Comparison of ENCODE assay signal across 8 cellular contexts in genomic region chr10:102644646-102645387, GRCh38. TPM values are rescaled to one million over a fixed set of nuclear protein-coding genes. Genes with fewer than 3 reads are reported as not detected.
DNase-seq lines count a peak whose midpoint lies in the region; ATAC-seq, FAIRE-seq and TF ChIP-seq lines count a peak whose summit lies in the region.

No MANE protein-coding gene starts in this region.

- no peak for FAIRE-seq in pancreas (lab: Jason Lieb, UNC)

- H3K27ac Mint-ChIP-seq in activated naive CD8-positive, alpha-beta T cell treated with anti-CD3 and anti-CD28 coated beads for 36 hours = peak overlapping the region; percentile 96
- peak overlapping the region; percentile 98 for H3K27ac Mint-ChIP-seq in type B pancreatic cell

- H3K9me3 ChIP-seq in ES-I3 (ENCODE audit: control insufficient read depth, insufficient read depth, low read length) (no peaks in the 10 kb centered on the region), pancreas (no peaks in the 10 kb centered on the region)

- H3K36me3 ChIP-seq in ES-I3 (ENCODE audit: insufficient read depth, low read length) (no peaks in the 10 kb centered on the region), pancreas (no peaks in the 10 kb centered on the region)

- H3K4me1 ChIP-seq in ES-I3 (ENCODE audit: insufficient read depth, low read length) = peaks cover 31% of the 10 kb centered on the region; the same call in 1 of the 2 replicates
- H3K4me1 ChIP-seq in pancreas = peaks cover 26 to 30% (median 30%) of the 10 kb centered on the region in 3 donors

- peak overlapping the region; percentile 65 to 90 (median 84) for H3K4me3 ChIP-seq in pancreas

- no peaks in the 10 kb centered on the region for H3K27me3 Mint-ChIP-seq in activated naive CD8-positive, alpha-beta T cell treated with anti-CD3 and anti-CD28 coated beads for 36 hours
- H3K27me3 Mint-ChIP-seq in type B pancreatic cell = no peaks in the 10 kb centered on the region

- intact Hi-C loops in Right ventricle myocardium superior (cut with DNase I) = no loop called here
- intact Hi-C loops in pancreas (cut with DNase I) = no loop called here

- DNase-seq in M059J (ENCODE audit: low read depth) = peak; percentile 81
- peak; percentile 57 for DNase-seq in SK-MEL-5 (ENCODE audit: low read depth, low spot score)
- peak; percentile 89 for DNase-seq in activated naive CD8-positive, alpha-beta T cell treated with anti-CD3 and anti-CD28 coated beads for 36 hours
- peak; percentile 92 for DNase-seq in Right ventricle myocardium superior
- peak; percentile 85 to 97 (median 92) for DNase-seq in pancreas
- DNase-seq in type B pancreatic cell (ENCODE audit: extremely low spot score, unreplicated experiment) = peak; percentile 85

- peak; percentile 31 to 51 (median 33) for TF ChIP-seq CTCF in pancreas (IDR thresholded peaks at IDR 0.05)
- peak; percentile 66 for TF ChIP-seq CTCF in type B pancreatic cell (conservative IDR thresholded peaks at IDR 0.05)

- H3K36me3 Mint-ChIP-seq in activated naive CD8-positive, alpha-beta T cell treated with anti-CD3 and anti-CD28 coated beads for 36 hours = peaks cover 19% of the 10 kb centered on the region
- no peaks in the 10 kb centered on the region for H3K36me3 Mint-ChIP-seq in type B pancreatic cell

- H3K27me3 ChIP-seq in pancreas = no peaks in the 10 kb centered on the region

- H3K9ac ChIP-seq in ES-I3 (ENCODE audit: low read depth, low read length) = peak overlapping the region; percentile 84

- H3K9me3 Mint-ChIP-seq in activated naive CD8-positive, alpha-beta T cell treated with anti-CD3 and anti-CD28 coated beads for 36 hours = no peaks in the 10 kb centered on the region
- H3K9me3 Mint-ChIP-seq in type B pancreatic cell = no peaks in the 10 kb centered on the region

- WGBS in pancreas, 2 donors = 0% methylated on average over 52 to 62 of the region's 62 CpGs

- H3K4me1 Mint-ChIP-seq in activated naive CD8-positive, alpha-beta T cell treated with anti-CD3 and anti-CD28 coated beads for 36 hours = peaks cover 42% of the 10 kb centered on the region
- peaks cover 26% of the 10 kb centered on the region for H3K4me1 Mint-ChIP-seq in type B pancreatic cell (ENCODE audit: unreplicated experiment)

- H3K27ac ChIP-seq in pancreas = peak overlapping the region; percentile 95 to 99 (median 98)

- H3K4me3 Mint-ChIP-seq in activated naive CD8-positive, alpha-beta T cell treated with anti-CD3 and anti-CD28 coated beads for 36 hours = peak overlapping the region; percentile 92
- H3K4me3 Mint-ChIP-seq in type B pancreatic cell = peak overlapping the region; percentile 100

- ATAC-seq in Right ventricle myocardium superior (ENCODE audit: poor library complexity) = peak; percentile 18
- ATAC-seq in pancreas = peak; percentile 44 to 58 (median 54)
- no peak for ATAC-seq in HG03565 (IDR thresholded peaks at IDR 0.05; ENCODE audit: unreplicated experiment)

- in situ Hi-C loops in SK-MEL-5 (cut with HindIII; ENCODE audit: low pct_unique_long_range_greater_than_20kb, low sequenced_read_pairs) = no loop called here

RNA-seq across cellular contexts. Expression of gene TRIM8, which starts 0.5 kb away (rescaled TPM):
- total RNA-seq in M059J (2014; rRNA removed; shearing (Covaris generic)) = 28.8 and 58.1 TPM in 2 replicates
- 11.7 and 21.6 TPM in 2 replicates for total RNA-seq in SK-MEL-5 (2014; rRNA removed; shearing (Covaris generic))
- 40.8 and 42.8 TPM in 2 replicates for polyA plus RNA-seq in SK-MEL-5 (2015; cell fraction: cytosol; rRNA removed)
- polyA plus RNA-seq in SK-MEL-5 (2015; cell fraction: nucleus; rRNA removed) = 13.8 and 15.5 TPM in 2 replicates
- 10 to 100 TPM; 40.4 to 41.8 TPM for total RNA-seq in activated naive CD8-positive, alpha-beta T cell treated with anti-CD3 and anti-CD28 coated beads for 36 hours
- total RNA-seq in Right ventricle myocardium superior = 103 TPM
- total RNA-seq in pancreas = 100 to 1,000 TPM in 1 of 6 donors, 10 to 100 TPM in 5; 65.2 to 106 (median 76.7) TPM
- 10 to 100 TPM; 42.2 to 53.2 TPM for polyA plus RNA-seq in pancreas
- 81.6 and 124 TPM in 2 replicates for total RNA-seq in type B pancreatic cell (ENCODE audit: low replicate concordance)
